ENCODE assay signal across 21 cellular contexts in the genomic region with DNA sequence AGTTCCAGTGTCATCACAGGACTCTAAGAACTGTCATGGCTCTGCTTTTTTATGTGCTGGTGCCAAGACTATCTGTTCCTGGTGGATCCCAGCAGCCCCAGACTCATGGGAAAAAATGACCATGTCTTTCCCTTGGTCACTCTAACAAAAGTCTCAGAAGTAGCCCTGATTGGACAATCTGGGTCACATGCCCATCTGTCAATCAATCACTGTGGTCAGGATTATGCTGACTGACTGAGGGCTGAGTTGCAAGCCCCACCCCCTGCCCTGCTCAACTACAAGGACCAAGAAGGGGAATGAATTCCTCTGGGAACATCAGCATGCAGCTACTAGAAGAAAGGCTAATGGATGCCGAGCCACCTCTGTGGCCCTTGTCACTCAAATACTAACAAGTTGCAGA.
DNase-seq lines count a peak whose midpoint lies in the region; ATAC-seq, FAIRE-seq and TF ChIP-seq lines count a peak whose summit lies in the region.
"Had no signal": no experiment of that assay in that cellular context is flagged by ENCODE, and none has a peak within 500 bp of the region (broad histone marks: within the 10 kb centered on the region; RNA-seq: fewer than 3 reads in every experiment).

No MANE protein-coding gene starts in this region.

- H3K18ac ChIP-seq in H1 (ENCODE audit: extremely low read depth, low read length): no peak overlapping the region

- H2BK12ac ChIP-seq in H1 (ENCODE audit: low read depth, low read length): no peak overlapping the region

- no peak for FAIRE-seq in H1 (lab: Jason Lieb, UNC)
- FAIRE-seq: A204.1, GM12891 had no signal

- H4K91ac ChIP-seq in H1 (replicated peaks; ENCODE audit: insufficient read length, low read length): no peak overlapping the region

- H3K27me3 ChIP-seq in SJCRH30: no peaks in the 10 kb centered on the region
- no peaks in the 10 kb centered on the region for H3K27me3 ChIP-seq in H1 (replicated peaks in 1 of 4; ENCODE audit: control insufficient read depth in 3 of 4, extremely low read depth in 1 of 4, insufficient read depth in 3 of 4, low read length in 3 of 4)

- no peak overlapping the region for H2BK120ac ChIP-seq in H1 (replicated peaks; ENCODE audit: low read depth, low read length)

- H2BK15ac ChIP-seq in H1 (ENCODE audit: low read length): no peak overlapping the region

- WGBS in H1 (ENCODE audit: extremely low coverage in 1 of 2, insufficient coverage in 1 of 2, insufficient read length in 1 of 2, insufficient replicate concordance in 2 of 2, low coverage in 1 of 2, low lambda C conversion rate in 2 of 2, missing lambda C conversion rate in 1 of 2), 2 experiments: 85% methylated on average over 1 of the region's 1 CpG; no CpG with 5 or more reads in 1 of the 2 experiments

- CTCF ChIA-PET in H1 (lab: Charles Lee; ENCODE audit: partially characterized antibody): interaction anchor here (0.6 to 2.1 kb wide), 3 partner anchors 13 to 63 kb away, joined by 3 to 11 read pairs (median 5); no protein-coding TSS in a partner anchor

- 0 out of 2 replicates have a peak, but pooled peaks cover 3% of the 10 kb centered on the region for H3K9me3 ChIP-seq in SJCRH30 (replicated peaks)
- H3K9me3 ChIP-seq in H1 (ENCODE audit: insufficient read depth in 2 of 2, low read depth in 1 of 2, low read length in 1 of 2): no peaks in the 10 kb centered on the region; a peak in 1 of 4 replicates
- H3K9me3 ChIP-seq: Caco-2 had no signal

- H3K36me3 ChIP-seq in SJCRH30 (no peaks in the 10 kb centered on the region), H1 (ENCODE audit: control insufficient read depth in 2 of 4, insufficient read depth in 4 of 4, low read length in 3 of 4) (no peaks in the 10 kb centered on the region)

- no peaks in the 10 kb centered on the region for H3K79me2 ChIP-seq in H1 (ENCODE audit: control insufficient read depth in 1 of 2, insufficient read depth in 2 of 2, low read length in 2 of 2)

- DNase-seq in NCI-H82 (lab: John Stamatoyannopoulos, UW) (peak; percentile 25), NCI-H82 treated with DMSO at 0.1 percent for 48 hours (lab: John Stamatoyannopoulos, UW; ENCODE audit: unreplicated experiment) (no peak), SJCRH30 (no peak), H1 (ENCODE audit: low read depth in 1 of 2, low spot score in 2 of 2) (no peak), posterior vena cava (ENCODE audit: low spot score) (peak; percentile 43), NCI-H146 treated with DMSO at 0.1 percent for 48 hours (lab: John Stamatoyannopoulos, UW; ENCODE audit: unreplicated experiment) (no peak), DMS79 (lab: John Stamatoyannopoulos, UW) (no peak)
- DNase-seq: C1 segment of cervical spinal cord; Caco-2; CD4-positive, alpha-beta memory T cell; DMS153; EL; GF-D8; GM23248; H9; HFFc6 had no signal

- intact Hi-C loops in posterior vena cava (cut with DNase I): no loop called here

- no peak overlapping the region for H3K9ac ChIP-seq in H1 (replicated peaks in 1 of 4; ENCODE audit: extremely low read depth in 1 of 4, low read depth in 3 of 4, low read length in 3 of 4)
- H3K9ac ChIP-seq: GM23248 had no signal

- TF ChIP-seq POLR2A in H1 (IDR thresholded peaks at IDR 0.05; ENCODE audit: control extremely low read depth in 1 of 2, low read depth in 2 of 2, low read length in 2 of 2): no peak

- H3K56ac ChIP-seq in H1 (replicated peaks; ENCODE audit: insufficient read length, low read depth, low read length): no peak overlapping the region

- no peak overlapping the region for H4K8ac ChIP-seq in H1 (ENCODE audit: extremely low read depth, insufficient read depth, low read length)

- H3K4me1 ChIP-seq in SJCRH30: peaks cover 25% of the 10 kb centered on the region
- H3K4me1 ChIP-seq in H1 (replicated peaks in 1 of 4; ENCODE audit: control insufficient read depth in 3 of 4, insufficient read depth in 4 of 4, low read length in 3 of 4): peaks cover 0 to 2% (median 0%) of the 10 kb centered on the region in 4 experiments; a peak in 1 of 7 replicates

- H2AFZ ChIP-seq in H1 (ENCODE audit: low read length): no peak overlapping the region
- H2AFZ ChIP-seq: GM23248 had no signal

- POLR2A ChIA-PET in H1 (lab: Charles Lee; ENCODE audit: partially characterized antibody): no interaction called here

- H4K20me1 ChIP-seq in H1 (replicated peaks in 1 of 2; ENCODE audit: control insufficient read depth in 1 of 2, insufficient read depth in 2 of 2, low read length in 2 of 2): no peaks in the 10 kb centered on the region

- TF ChIP-seq EP300 in H1 (IDR thresholded peaks at IDR 0.05; ENCODE audit: borderline replicate concordance in 1 of 2, low read depth in 2 of 2, low read length in 2 of 2): no peak

- H3K23me2 ChIP-seq in H1 (ENCODE audit: low read depth, low read length): peaks cover 5% of the 10 kb centered on the region; the same call in 1 of the 2 replicates

- H2BK20ac ChIP-seq in H1 (ENCODE audit: low read length): no peak overlapping the region

- H2BK5ac ChIP-seq in H1 (ENCODE audit: low read depth, low read length): no peak overlapping the region

- no peak overlapping the region for H3K23ac ChIP-seq in H1 (ENCODE audit: insufficient read length)

- H3K4ac ChIP-seq in H1 (replicated peaks; ENCODE audit: insufficient read length, low read depth, low read length): no peak overlapping the region

- H3K4me3 ChIP-seq in SJCRH30 (no peak overlapping the region), H1 (ENCODE audit: extremely low read depth in 1 of 4, insufficient read depth in 2 of 4, low read depth in 3 of 4, low read length in 4 of 4) (no peak overlapping the region)
- H3K4me3 ChIP-seq: GM23248 had no signal

- TF ChIP-seq RAD21 in H1 (IDR thresholded peaks at IDR 0.05 in 1 of 2, conservative IDR thresholded peaks at IDR 0.05 in 1 of 2; ENCODE audit: low read depth in 2 of 2, low read length in 2 of 2): no peak

- no peak for ATAC-seq in GM18498 (IDR thresholded peaks at IDR 0.05; ENCODE audit: unreplicated experiment)
- ATAC-seq: HCT116 had no signal

- H2AK5ac ChIP-seq in H1 (ENCODE audit: low read depth, low read length): no peak overlapping the region

- no peak overlapping the region for H3K4me2 ChIP-seq in H1 (ENCODE audit: insufficient read depth in 1 of 2, low read depth in 2 of 2, low read length in 2 of 2)

- TF ChIP-seq CTCF in H1 (IDR thresholded peaks at IDR 0.05; ENCODE audit: control extremely low read depth in 1 of 3, insufficient read depth in 1 of 3, low read depth in 1 of 3, low read length in 3 of 3): no peak

- H3K79me1 ChIP-seq in H1 (ENCODE audit: low read depth, low read length): no peaks in the 10 kb centered on the region

- H3K27ac ChIP-seq in SJCRH30 (peak overlapping the region; percentile 18; the same call in 1 of the 2 replicates), H1 (ENCODE audit: low read depth, low read length) (no peak overlapping the region)
- H3K27ac ChIP-seq: 22Rv1, GM23248 had no signal

- H4K5ac ChIP-seq in H1 (ENCODE audit: insufficient read length, low read depth, low read length): no peak overlapping the region

- no peak overlapping the region for H3K14ac ChIP-seq in H1 (ENCODE audit: insufficient read length)

TF ChIP-seq in H1, 55 proteins besides CTCF, POLR2A, EP300 and RAD21:
- TF ChIP-seq FOSL1 (IDR thresholded peaks at IDR 0.05; ENCODE audit: insufficient read depth, low read depth, low read length): no peak
- TF ChIP-seq, protein P1, sequence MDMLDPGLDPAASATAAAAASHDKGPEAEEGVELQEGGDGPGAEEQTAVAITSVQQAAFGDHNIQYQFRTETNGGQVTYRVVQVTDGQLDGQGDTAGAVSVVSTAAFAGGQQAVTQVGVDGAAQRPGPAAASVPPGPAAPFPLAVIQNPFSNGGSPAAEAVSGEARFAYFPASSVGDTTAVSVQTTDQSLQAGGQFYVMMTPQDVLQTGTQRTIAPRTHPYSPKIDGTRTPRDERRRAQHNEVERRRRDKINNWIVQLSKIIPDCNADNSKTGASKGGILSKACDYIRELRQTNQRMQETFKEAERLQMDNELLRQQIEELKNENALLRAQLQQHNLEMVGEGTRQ (IDR thresholded peaks at IDR 0.05; ENCODE audit: low read length): peak; percentile 65

Comparison
In these comparisons a context has a peak if more than half of its experiments do, and no peak if none do; other contexts are left out.
1. DNase-seq: peak in NCI-H82 (single experiment) and posterior vena cava (single experiment); none in NCI-H82 treated with DMSO at 0.1 percent for 48 hours (single experiment), SJCRH30 (0 of 2), H1 (0 of 2), NCI-H146 treated with DMSO at 0.1 percent for 48 hours (single experiment) and DMS79 (single experiment).